15 cellular contexts compared by ENCODE assay signal in genomic region chr15:74429784-74430141, GRCh38. TPM values are rescaled to one million over a fixed set of nuclear protein-coding genes. Genes with fewer than 3 reads are reported as not detected.
DNase-seq lines count a peak whose midpoint lies in the region; ATAC-seq, FAIRE-seq and TF ChIP-seq lines count a peak whose summit lies in the region.
"Had no signal": no experiment of that assay in that cellular context is flagged by ENCODE, and none has a peak within 500 bp of the region (broad histone marks: within the 10 kb centered on the region; RNA-seq: fewer than 3 reads in every experiment).

No MANE protein-coding gene starts in this region.

- H3K4me1 Mint-ChIP-seq in activated naive CD8-positive, alpha-beta T cell treated with anti-CD3 and anti-CD28 coated beads, Interleukin-2, amount 50 U/mL, for 24 hours = peaks cover 81% of the 10 kb centered on the region
- peaks cover 40% of the 10 kb centered on the region for H3K4me1 Mint-ChIP-seq in neural crest cell

- H3K4me2 ChIP-seq in BLaER1 = peak overlapping the region; percentile 99
- H3K4me2 ChIP-seq in MM.1S (ENCODE audit: low read depth, low read length) = no peak overlapping the region

- H3K4me1 ChIP-seq in BLaER1 (peaks cover 79% of the 10 kb centered on the region), MM.1S (ENCODE audit: low read length) (peaks cover 16% of the 10 kb centered on the region)

- H4K20me1 ChIP-seq in BLaER1 (peaks cover 29% of the 10 kb centered on the region), MM.1S (ENCODE audit: insufficient read depth, low read length) (no peaks in the 10 kb centered on the region)

- H3F3A ChIP-seq in MM.1S (ENCODE audit: insufficient read depth, low read length) = no peaks in the 10 kb centered on the region

- H3K36me3 ChIP-seq in BLaER1 = no peaks in the 10 kb centered on the region
- H3K36me3 ChIP-seq in MM.1S (replicated peaks; ENCODE audit: insufficient read depth, low read length) = no peaks in the 10 kb centered on the region
- H3K36me3 ChIP-seq: cardiac muscle cell had no signal

- H3K9me2 ChIP-seq in MM.1S (replicated peaks; ENCODE audit: insufficient read depth, low read length) = no peaks in the 10 kb centered on the region

- H3K27ac ChIP-seq in BLaER1 (no peak overlapping the region), MM.1S (ENCODE audit: low read length) (no peak overlapping the region)
- H3K27ac ChIP-seq: C4-2B had no signal

- peaks cover 34% of the 10 kb centered on the region for H3K27me3 ChIP-seq in BLaER1
- H3K27me3 ChIP-seq in MM.1S (replicated peaks; ENCODE audit: insufficient read depth, low read length) = no peaks in the 10 kb centered on the region
- H3K27me3 ChIP-seq: cardiac muscle cell had no signal

- TF ChIP-seq CTCF in GM12865 (IDR thresholded peaks at IDR 0.05; ENCODE audit: insufficient read depth, low read depth, low read length, missing control alignments) = no peak
- no peak for TF ChIP-seq CTCF in neural crest cell (conservative IDR thresholded peaks at IDR 0.05)
- no peak for TF ChIP-seq CTCF in MM.1S (IDR thresholded peaks at IDR 0.05; ENCODE audit: low read length)

- no peak overlapping the region for H3K4me3 ChIP-seq in BLaER1
- peak overlapping the region; percentile 91 for H3K4me3 ChIP-seq in GM12865 (ENCODE audit: low read depth, low read length)
- no peak overlapping the region for H3K4me3 ChIP-seq in MM.1S (ENCODE audit: low read length)
- H3K4me3 ChIP-seq: cardiac muscle cell had no signal

- H3K4me3 Mint-ChIP-seq in activated naive CD8-positive, alpha-beta T cell treated with anti-CD3 and anti-CD28 coated beads, Interleukin-2, amount 50 U/mL, for 24 hours = peak overlapping the region; percentile 94
- peak overlapping the region; percentile 28 for H3K4me3 Mint-ChIP-seq in neural crest cell

- H3K9ac ChIP-seq in BLaER1 (no peak overlapping the region), MM.1S (ENCODE audit: low read length) (no peak overlapping the region)

- no peaks in the 10 kb centered on the region for H3K27me3 Mint-ChIP-seq in activated naive CD8-positive, alpha-beta T cell treated with anti-CD3 and anti-CD28 coated beads, Interleukin-2, amount 50 U/mL, for 24 hours
- H3K27me3 Mint-ChIP-seq in neural crest cell (ENCODE audit: low read depth) = peaks cover 14% of the 10 kb centered on the region

- ATAC-seq in activated naive CD8-positive, alpha-beta T cell treated with anti-CD3 and anti-CD28 coated beads, Interleukin-2, amount 50 U/mL, for 24 hours = no peak
- ATAC-seq in GM21737 (IDR thresholded peaks at IDR 0.05; ENCODE audit: unreplicated experiment) = no peak

- peak overlapping the region; percentile 93 for H3K27ac Mint-ChIP-seq in activated naive CD8-positive, alpha-beta T cell treated with anti-CD3 and anti-CD28 coated beads, Interleukin-2, amount 50 U/mL, for 24 hours
- no peak overlapping the region for H3K27ac Mint-ChIP-seq in neural crest cell (ENCODE audit: unreplicated experiment)

- no peak for FAIRE-seq in frontal cortex (lab: Jason Lieb, UNC)
- FAIRE-seq: HTR-8/SVneo had no signal

- no peaks in the 10 kb centered on the region for H3K9me3 Mint-ChIP-seq in activated naive CD8-positive, alpha-beta T cell treated with anti-CD3 and anti-CD28 coated beads, Interleukin-2, amount 50 U/mL, for 24 hours
- H3K9me3 Mint-ChIP-seq in neural crest cell = no peaks in the 10 kb centered on the region

- H3K36me3 Mint-ChIP-seq in activated naive CD8-positive, alpha-beta T cell treated with anti-CD3 and anti-CD28 coated beads, Interleukin-2, amount 50 U/mL, for 24 hours (ENCODE audit: low read depth) = peaks cover 72% of the 10 kb centered on the region
- H3K36me3 Mint-ChIP-seq in neural crest cell (ENCODE audit: low read depth) = no peaks in the 10 kb centered on the region

- no peak overlapping the region for H2AFZ ChIP-seq in MM.1S (ENCODE audit: low read length)

- DNase-seq in GM12865 (ENCODE audit: low read depth) = no peak
- DNase-seq in activated naive CD8-positive, alpha-beta T cell treated with anti-CD3 and anti-CD28 coated beads, Interleukin-2, amount 50 U/mL, for 24 hours = no peak
- DNase-seq in neural crest cell (ENCODE audit: low read depth, low spot score) = no peak
- DNase-seq in MM.1S = no peak
- DNase-seq in frontal cortex (ENCODE audit: low spot score in 2 of 2) = no peak
- DNase-seq: islet precursor cell; NCI-H1417; OCI-M1; stimulated activated CD4-positive, alpha-beta T cell treated with anti-CD3 and anti-CD28 coated beads, Interleukin-15, amount 100 ng/mL, for 24 hours; WERI-Rb-1 had no signal

- H3K9me3 ChIP-seq in BLaER1 (no peaks in the 10 kb centered on the region), MM.1S (replicated peaks; ENCODE audit: insufficient read depth, low read length) (no peaks in the 10 kb centered on the region)

- peaks cover 65% of the 10 kb centered on the region for H3K79me2 ChIP-seq in MM.1S (ENCODE audit: low read length)

RNA-seq across cellular contexts. Expression of gene SEMA7A, which starts 4.0 kb away (rescaled TPM):
- total RNA-seq in neural crest cell = 12.3 and 14.4 TPM in 2 replicates
- 21.6 TPM for total RNA-seq in frontal cortex

RNA-seq across cellular contexts. Expression of gene UBL7, which starts 31.2 kb away (rescaled TPM):
- total RNA-seq in neural crest cell = 43.7 and 50.1 TPM in 2 replicates
- 28.9 TPM for total RNA-seq in frontal cortex
